In the genomic region with DNA sequence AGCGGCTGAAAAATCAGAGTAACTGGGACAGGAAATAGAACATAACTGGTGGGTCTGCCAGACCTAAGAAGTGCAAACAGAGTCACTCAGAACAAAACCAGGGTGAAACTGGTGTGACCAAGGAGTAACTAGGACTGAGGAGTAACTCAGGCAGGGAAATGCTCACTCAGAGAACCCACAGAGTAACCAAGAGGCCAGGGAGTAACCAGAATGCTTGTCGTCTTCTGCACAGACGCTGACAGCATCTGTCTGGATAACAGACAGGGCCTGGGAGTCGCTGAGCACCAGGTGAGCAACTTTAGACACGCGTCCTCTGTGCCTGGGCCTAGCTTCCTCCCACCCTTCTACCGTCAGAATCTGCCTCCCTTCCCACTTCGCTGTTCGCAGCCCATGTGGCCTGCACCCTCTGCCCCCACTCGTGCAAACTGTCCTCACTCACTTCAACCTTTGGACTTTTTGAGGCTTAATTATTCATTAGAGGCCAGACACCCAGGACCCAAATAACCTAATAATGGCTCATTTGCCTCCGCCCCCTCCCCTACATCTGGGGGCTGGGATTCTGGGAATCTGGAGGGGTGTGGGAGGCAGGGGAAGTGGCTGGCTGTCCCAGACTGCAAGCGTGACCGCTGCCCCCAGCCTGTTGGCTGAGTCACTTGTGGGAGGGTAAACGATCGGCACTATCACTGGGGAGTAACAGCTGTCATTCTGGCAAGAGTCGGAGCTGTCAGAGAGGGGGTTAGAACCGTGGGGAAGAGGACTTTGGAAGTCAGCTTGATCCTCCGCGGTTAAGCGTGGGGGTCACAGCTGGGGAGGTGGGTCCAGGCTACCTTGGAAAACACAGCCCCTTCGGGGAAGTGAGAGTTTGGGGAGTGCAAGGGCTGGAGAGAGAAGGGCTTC, we compare ENCODE assay signal across 9 cellular contexts. TPM values are rescaled to one million over a fixed set of nuclear protein-coding genes. Genes with fewer than 3 reads are reported as not detected.
DNase-seq lines count a peak whose midpoint lies in the region; ATAC-seq, FAIRE-seq and TF ChIP-seq lines count a peak whose summit lies in the region.
"Had no signal": no experiment of that assay in that cellular context is flagged by ENCODE, and none has a peak within 500 bp of the region (broad histone marks: within the 10 kb centered on the region; RNA-seq: fewer than 3 reads in every experiment).

No MANE protein-coding gene starts in this region.

- intact Hi-C loops in Calu3 (cut with micrococcal nuclease; ENCODE audit: unreplicated experiment) (no loop called here), breast epithelium (cut with DNase I; ENCODE audit: low total_unique reads) (no loop called here), HepG2 (cut with micrococcal nuclease; ENCODE audit: unreplicated experiment) (loop anchor here (2.0 kb wide), 1 partner anchor 44 kb away; the partner anchor contains the start of gene AQP7)

- H3K27me3 Mint-ChIP-seq in Calu3 (ENCODE audit: unreplicated experiment): no peaks in the 10 kb centered on the region

- TF ChIP-seq POLR2A in breast epithelium (IDR thresholded peaks at IDR 0.05) (no peak), HepG2 (IDR thresholded peaks at IDR 0.05; ENCODE audit: insufficient read depth in 1 of 2, low read depth in 2 of 2, low read length in 2 of 2) (no peak)

- CTCF ChIA-PET in Calu3 (lab: Charles Lee): interaction anchor here (0.6 to 1.6 kb wide), 7 partner anchors 20 to 72 kb away, joined by 3 to 9 read pairs (median 4); no protein-coding TSS in a partner anchor
- CTCF ChIA-PET in HepG2 (lab: Yijun Ruan, JAX; ENCODE audit: low intra/inter-chr PET ratio, low total read pairs): interaction anchor here (1.2 kb wide), 1 partner anchor 44 kb away, joined by 4 read pairs; no protein-coding TSS in a partner anchor

- H3K4me3 Mint-ChIP-seq in Calu3 (ENCODE audit: low read depth, unreplicated experiment): peak overlapping the region; percentile 62

- BruUV-seq in Calu3 (replicated peaks; lab: Mats Ljungman, UMichigan): TSS peak; percentile 68
- no TSS peak for BruUV-seq in HepG2 (replicated peaks; lab: Mats Ljungman, UMichigan)

- H2AFZ ChIP-seq in HepG2 (ENCODE audit: low read length): no peak overlapping the region

- H3K27me3 ChIP-seq in breast epithelium: no peaks in the 10 kb centered on the region
- H3K27me3 ChIP-seq in HepG2 (ENCODE audit: control insufficient read depth in 1 of 2, insufficient read depth in 2 of 2, low read length in 2 of 2): peaks cover 8 to 48% of the 10 kb centered on the region in 2 experiments

- H3K27ac Mint-ChIP-seq in Calu3 (ENCODE audit: unreplicated experiment): peak overlapping the region; percentile 63

- H3K27ac ChIP-seq in breast epithelium (peak overlapping the region; percentile 71 to 78), HepG2 (ENCODE audit: extremely low read length, insufficient read depth, low read length) (no peak overlapping the region)

- H3K36me3 Mint-ChIP-seq in Calu3 (ENCODE audit: insufficient read depth, unreplicated experiment): peaks cover 8% of the 10 kb centered on the region

- WGBS in HepG2 (ENCODE audit: low lambda C conversion rate): under 1% methylated on average over 16 of the region's 21 CpGs

- H3K4me3 ChIP-seq in breast epithelium (peak overlapping the region; percentile 39 to 79 (median 56)), HepG2 (replicated peaks in 1 of 3; ENCODE audit: insufficient read depth in 1 of 3, low read depth in 2 of 3, low read length in 3 of 3) (peak overlapping the region; percentile 30 to 70 (median 51))

- H4K20me1 ChIP-seq in HepG2 (ENCODE audit: insufficient read depth, low read length): no peaks in the 10 kb centered on the region

- DNase-seq in Calu3 (peak; percentile 44), HT-29 (ENCODE audit: low spot score) (peak; percentile 54), T-helper 22 cell (ENCODE audit: low read depth) (peak; percentile 51), breast epithelium (ENCODE audit: low spot score in 2 of 2) (no peak), HepG2 (ENCODE audit: low spot score) (peak; percentile 37), NCI-H1436 treated with DMSO at 0.1 percent for 48 hours (lab: John Stamatoyannopoulos, UW) (no peak)
- DNase-seq in stimulated activated CD4-positive, alpha-beta T cell treated with anti-CD3 and anti-CD28 coated beads, TNF-alpha, amount 100 ng/mL, for 4 hours (ENCODE audit: low read depth in 3 of 3): peak in 2 of 3 experiments; percentile 47 to 54

- POLR2A ChIA-PET in HepG2 (lab: Yijun Ruan, JAX): interaction anchor here (0.9 to 2.6 kb wide), 9 partner anchors 11 to 71 kb away, joined by 3 to 18 read pairs (median 3); partner anchors contain the start of gene NOL6

- H3K4me1 Mint-ChIP-seq in Calu3 (ENCODE audit: low read depth, unreplicated experiment): peaks cover 31% of the 10 kb centered on the region

- H3K4me1 ChIP-seq in breast epithelium (peaks cover 5 to 13% of the 10 kb centered on the region in 2 donors), HepG2 (ENCODE audit: insufficient read depth, low read length) (peaks cover 66% of the 10 kb centered on the region)

- in situ Hi-C loops in HepG2 (cut with HindIII; ENCODE audit: extremely low pct_ligation_motif_present, low pct_unique_long_range_greater_than_20kb): loop anchor here (5.0 kb wide), 1 partner anchor 39 kb away; no protein-coding TSS in a partner anchor

- H3K9me3 ChIP-seq in breast epithelium: no peaks in the 10 kb centered on the region
- H3K9me3 ChIP-seq in HepG2 (ENCODE audit: low read length): no peaks in the 10 kb centered on the region

- H3K36me3 ChIP-seq in breast epithelium: no peaks in the 10 kb centered on the region
- no peaks in the 10 kb centered on the region for H3K36me3 ChIP-seq in HepG2 (replicated peaks in 1 of 2; ENCODE audit: control insufficient read depth in 1 of 2, insufficient read depth in 2 of 2, low read length in 2 of 2)

- no peak for TF ChIP-seq RAD21 in HepG2 (CRISPR knock-in tag; IDR thresholded peaks at IDR 0.05)

- no peak for TF ChIP-seq EP300 in HepG2 (IDR thresholded peaks at IDR 0.05; ENCODE audit: low read depth in 2 of 2, low read length in 2 of 2)
- TF ChIP-seq EP300 in HepG2 (CRISPR knock-in tag; IDR thresholded peaks at IDR 0.05; ENCODE audit: borderline replicate concordance): no peak

- TF ChIP-seq CTCF in Calu3 (IDR thresholded peaks at IDR 0.05; ENCODE audit: unreplicated experiment) (no peak), breast epithelium (IDR thresholded peaks at IDR 0.05) (no peak), HepG2 (CRISPR knock-in tag; IDR thresholded peaks at IDR 0.05) (no peak)

- ATAC-seq in GM21367 (IDR thresholded peaks at IDR 0.05; ENCODE audit: unreplicated experiment) (peak; percentile 84), HepG2 (peak; percentile 64)

- H3K79me2 ChIP-seq in HepG2 (ENCODE audit: insufficient read depth, low read length): no peaks in the 10 kb centered on the region

- H3K9me3 Mint-ChIP-seq in Calu3 (ENCODE audit: low read depth, unreplicated experiment): no peaks in the 10 kb centered on the region

- peak overlapping the region; percentile 89 for H3K4me2 ChIP-seq in HepG2 (ENCODE audit: low read depth, low read length)

- FAIRE-seq in HepG2 (lab: Jason Lieb, UNC): peak; percentile 32

- peak overlapping the region; percentile 42; the same call in 1 of the 2 replicates for H3K9ac ChIP-seq in HepG2 (ENCODE audit: insufficient read depth, low read depth, low read length)

RNA-seq across cellular contexts. Expression of gene AQP3, which starts 0.6 kb away (rescaled TPM):
- total RNA-seq in Calu3 (2022) (4.6 and 10.4 TPM in 2 replicates), breast epithelium (10 to 100 TPM; 19.0 to 47.9 (median 45.1) TPM), HepG2 (2016; rRNA removed; fragmentation: Illumina TruSeq; extraction: Trizol) (0.87 and 1.4 TPM in 2 replicates)
- 82.7 and 116 TPM in 2 replicates for total RNA-seq in HT-29 (2014; rRNA removed; shearing (Covaris generic))
- 0.30 and 0.62 TPM in 2 replicates for total RNA-seq in HepG2 (2016; cell fraction: cytosol; rRNA removed; fragmentation: Illumina TruSeq; extraction: Trizol; ENCODE audit: low read depth)
- 0.73 and 1.5 TPM in 2 replicates for total RNA-seq in HepG2 (2016; cell fraction: insoluble cytoplasmic fraction; rRNA removed; fragmentation: Illumina TruSeq; extraction: Trizol)
- 0.65 and 0.99 TPM in 2 replicates for total RNA-seq in HepG2 (2016; cell fraction: membrane; rRNA removed; fragmentation: Illumina TruSeq; extraction: Trizol)
- 1.2 and 1.3 TPM in 2 replicates for total RNA-seq in HepG2 (2016; cell fraction: nucleus; rRNA removed; fragmentation: Illumina TruSeq; extraction: Trizol)
- 5.5 and 12.2 TPM in 2 replicates for polyA plus RNA-seq in HepG2 (2011; rRNA removed)
- polyA plus RNA-seq in HepG2 (2011; cell fraction: cytosol; rRNA removed): 7.3 and 9.8 TPM in 2 replicates
- 8.4 and 11.9 TPM in 2 replicates for polyA plus RNA-seq in HepG2 (2011; cell fraction: nucleus; rRNA removed)
- 14.8 and 18.2 TPM in 2 replicates for polyA plus RNA-seq in HepG2 (2012)
- 0.33 and 0.46 TPM in 2 replicates for polyA plus RNA-seq in HepG2 (2016; cell fraction: cytosol; fragmentation: Illumina TruSeq; extraction: Trizol; ENCODE audit: low read depth)
- polyA plus RNA-seq in HepG2 (2016; cell fraction: insoluble cytoplasmic fraction; fragmentation: Illumina TruSeq; extraction: Trizol; ENCODE audit: low read depth): 0.59 and 0.63 TPM in 2 replicates
- polyA plus RNA-seq in HepG2 (2016; cell fraction: membrane; fragmentation: Illumina TruSeq; extraction: Trizol; ENCODE audit: low read depth): 0.94 and 1.2 TPM in 2 replicates
- polyA plus RNA-seq in HepG2 (2016; cell fraction: nucleus; fragmentation: Illumina TruSeq; extraction: Trizol; ENCODE audit: insufficient read depth, low read depth): 1.4 and 2.5 TPM in 2 replicates
- polyA minus RNA-seq in HepG2 (2011; rRNA and poly(A)+ RNA removed; ENCODE audit: low replicate concordance): 6.2 and 648 TPM in 2 replicates
- polyA minus RNA-seq in HepG2 (2011; cell fraction: cytosol; rRNA and poly(A)+ RNA removed): 4.7 and 6.3 TPM in 2 replicates
- 2.0 and 2.7 TPM in 2 replicates for polyA minus RNA-seq in HepG2 (2011; cell fraction: nucleus; rRNA and poly(A)+ RNA removed)

RNA-seq across cellular contexts. Expression of gene NOL6, which starts 27.0 kb away (rescaled TPM):
- total RNA-seq in Calu3 (2022) (39.3 and 48.7 TPM in 2 replicates), breast epithelium (10 to 100 TPM; 14.2 to 23.9 (median 22.3) TPM), HepG2 (2016; rRNA removed; fragmentation: Illumina TruSeq; extraction: Trizol) (28.6 and 30.2 TPM in 2 replicates)
- 53.5 and 54.4 TPM in 2 replicates for total RNA-seq in HT-29 (2014; rRNA removed; shearing (Covaris generic))
- 2.8 and 3.9 TPM in 2 replicates for total RNA-seq in HepG2 (2016; cell fraction: cytosol; rRNA removed; fragmentation: Illumina TruSeq; extraction: Trizol; ENCODE audit: low read depth)
- total RNA-seq in HepG2 (2016; cell fraction: insoluble cytoplasmic fraction; rRNA removed; fragmentation: Illumina TruSeq; extraction: Trizol): 22.1 and 31.4 TPM in 2 replicates
- total RNA-seq in HepG2 (2016; cell fraction: membrane; rRNA removed; fragmentation: Illumina TruSeq; extraction: Trizol): 9.8 and 10.2 TPM in 2 replicates
- total RNA-seq in HepG2 (2016; cell fraction: nucleus; rRNA removed; fragmentation: Illumina TruSeq; extraction: Trizol): 23.4 and 29.5 TPM in 2 replicates
- 17.0 and 23.0 TPM in 2 replicates for polyA plus RNA-seq in HepG2 (2011; rRNA removed)
- polyA plus RNA-seq in HepG2 (2011; cell fraction: cytosol; rRNA removed): 9.7 and 9.8 TPM in 2 replicates
- 48.7 and 50.3 TPM in 2 replicates for polyA plus RNA-seq in HepG2 (2011; cell fraction: nucleus; rRNA removed)
- polyA plus RNA-seq in HepG2 (2012): 14.2 and 17.1 TPM in 2 replicates
- polyA plus RNA-seq in HepG2 (2016; cell fraction: cytosol; fragmentation: Illumina TruSeq; extraction: Trizol; ENCODE audit: low read depth): 2.5 and 2.9 TPM in 2 replicates
- polyA plus RNA-seq in HepG2 (2016; cell fraction: insoluble cytoplasmic fraction; fragmentation: Illumina TruSeq; extraction: Trizol; ENCODE audit: low read depth): 22.0 and 27.2 TPM in 2 replicates
- 5.3 and 7.6 TPM in 2 replicates for polyA plus RNA-seq in HepG2 (2016; cell fraction: membrane; fragmentation: Illumina TruSeq; extraction: Trizol; ENCODE audit: low read depth)
- 49.3 and 51.6 TPM in 2 replicates for polyA plus RNA-seq in HepG2 (2016; cell fraction: nucleus; fragmentation: Illumina TruSeq; extraction: Trizol; ENCODE audit: insufficient read depth, low read depth)
- polyA minus RNA-seq in HepG2 (2011; rRNA and poly(A)+ RNA removed; ENCODE audit: low replicate concordance): 38.5 and 95.8 TPM in 2 replicates
- 10.8 and 11.3 TPM in 2 replicates for polyA minus RNA-seq in HepG2 (2011; cell fraction: cytosol; rRNA and poly(A)+ RNA removed)
- polyA minus RNA-seq in HepG2 (2011; cell fraction: nucleus; rRNA and poly(A)+ RNA removed): 26.0 and 29.8 TPM in 2 replicates

RNA-seq across cellular contexts. Expression of gene AQP7, which starts 44.4 kb away (rescaled TPM):
- total RNA-seq in Calu3 (2022) (0.35 and 1.2 TPM in 2 replicates), breast epithelium (100 to 1,000 TPM in 1 of 3 donors, 10 to 100 TPM in 2; 29.3 to 193 (median 38.3) TPM), HepG2 (2016; rRNA removed; fragmentation: Illumina TruSeq; extraction: Trizol) (0.58 and 1.9 TPM in 2 replicates)
- 0.21 and 0.58 TPM in 2 replicates for total RNA-seq in HT-29 (2014; rRNA removed; shearing (Covaris generic))
- 0.71 and 0.81 TPM in 2 replicates for total RNA-seq in HepG2 (2016; cell fraction: cytosol; rRNA removed; fragmentation: Illumina TruSeq; extraction: Trizol; ENCODE audit: low read depth)
- 1.0 and 1.6 TPM in 2 replicates for total RNA-seq in HepG2 (2016; cell fraction: insoluble cytoplasmic fraction; rRNA removed; fragmentation: Illumina TruSeq; extraction: Trizol)
- 0.74 and 0.86 TPM in 2 replicates for total RNA-seq in HepG2 (2016; cell fraction: membrane; rRNA removed; fragmentation: Illumina TruSeq; extraction: Trizol)
- 2.8 and 3.0 TPM in 2 replicates for total RNA-seq in HepG2 (2016; cell fraction: nucleus; rRNA removed; fragmentation: Illumina TruSeq; extraction: Trizol)
- polyA plus RNA-seq in HepG2 (2011; rRNA removed): 2.1 and 5.6 TPM in 2 replicates
- 2.7 and 3.2 TPM in 2 replicates for polyA plus RNA-seq in HepG2 (2011; cell fraction: cytosol; rRNA removed)
- 24.1 and 31.8 TPM in 2 replicates for polyA plus RNA-seq in HepG2 (2011; cell fraction: nucleus; rRNA removed)
- polyA plus RNA-seq in HepG2 (2012): 7.9 and 9.8 TPM in 2 replicates
- polyA plus RNA-seq in HepG2 (2016; cell fraction: cytosol; fragmentation: Illumina TruSeq; extraction: Trizol; ENCODE audit: low read depth): 0.60 and 0.85 TPM in 2 replicates
- polyA plus RNA-seq in HepG2 (2016; cell fraction: insoluble cytoplasmic fraction; fragmentation: Illumina TruSeq; extraction: Trizol; ENCODE audit: low read depth): 0.82 and 1.2 TPM in 2 replicates
- 1.2 and 1.7 TPM in 2 replicates for polyA plus RNA-seq in HepG2 (2016; cell fraction: membrane; fragmentation: Illumina TruSeq; extraction: Trizol; ENCODE audit: low read depth)
- 7.8 and 9.5 TPM in 2 replicates for polyA plus RNA-seq in HepG2 (2016; cell fraction: nucleus; fragmentation: Illumina TruSeq; extraction: Trizol; ENCODE audit: insufficient read depth, low read depth)
- 1.9 and 6.0 TPM in 2 replicates for polyA minus RNA-seq in HepG2 (2011; rRNA and poly(A)+ RNA removed; ENCODE audit: low replicate concordance)
- 1.2 and 1.5 TPM in 2 replicates for polyA minus RNA-seq in HepG2 (2011; cell fraction: cytosol; rRNA and poly(A)+ RNA removed)
- 6.2 and 6.6 TPM in 2 replicates for polyA minus RNA-seq in HepG2 (2011; cell fraction: nucleus; rRNA and poly(A)+ RNA removed)
- total RNA-seq: activated CD8-positive, alpha-beta memory T cell treated with anti-CD3 and anti-CD28 coated beads for 36 hours had no signal

Comparison
In these comparisons a context has a peak if more than half of its experiments do, and no peak if none do; other contexts are left out.
1. DNase-seq: peak in Calu3 (single experiment), HT-29 (single experiment), T-helper 22 cell (single experiment), HepG2 (single experiment) and stimulated activated CD4-positive, alpha-beta T cell treated with anti-CD3 and anti-CD28 coated beads, TNF-alpha, amount 100 ng/mL, for 4 hours (2 of 3); none in breast epithelium (0 of 2) and NCI-H1436 treated with DMSO at 0.1 percent for 48 hours (single experiment).
2. RNA of gene AQP7, which starts 44.4 kb away (total RNA-seq): 29.3 to 193 TPM in breast epithelium; 0.58 to 3.0 TPM in HepG2, 0.21 to 0.58 TPM in HT-29 and 0.35 to 1.2 TPM in Calu3; every median in the first group is over 4 times any median in the second.